8 cellular contexts compared by ENCODE assay signal in genomic region chr6:127342946-127343752, GRCh38. TPM values are rescaled to one million over a fixed set of nuclear protein-coding genes. Genes with fewer than 3 reads are reported as not detected.
DNase-seq lines count a peak whose midpoint lies in the region; ATAC-seq lines count a peak whose summit lies in the region.

A gene with protein sequence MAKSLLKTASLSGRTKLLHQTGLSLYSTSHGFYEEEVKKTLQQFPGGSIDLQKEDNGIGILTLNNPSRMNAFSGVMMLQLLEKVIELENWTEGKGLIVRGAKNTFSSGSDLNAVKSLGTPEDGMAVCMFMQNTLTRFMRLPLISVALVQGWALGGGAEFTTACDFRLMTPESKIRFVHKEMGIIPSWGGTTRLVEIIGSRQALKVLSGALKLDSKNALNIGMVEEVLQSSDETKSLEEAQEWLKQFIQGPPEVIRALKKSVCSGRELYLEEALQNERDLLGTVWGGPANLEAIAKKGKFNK (minus strand): TSS chr6:127343609. CDS start chr6:127331028, 12,581 bp downstream.

- H3K4me2 ChIP-seq in BLaER1, result peak within 1 kb of the TSS; percentile 88

- peak within 1 kb of the TSS; percentile 78 for H3K4me3 ChIP-seq in BLaER1

- ATAC-seq in GM19328 (IDR thresholded peaks at IDR 0.05; ENCODE audit: unreplicated experiment) (peak; percentile 69), HG03460 (IDR thresholded peaks at IDR 0.05; ENCODE audit: unreplicated experiment) (peak; percentile 78)

- no peaks in the 10 kb centered on the region for H3K27me3 ChIP-seq in BLaER1

- peaks cover 2% of the 10 kb centered on the region for H3K9me3 ChIP-seq in BLaER1

- peaks cover 32% of the 10 kb centered on the region for H4K20me1 ChIP-seq in BLaER1

- peak; percentile 91 for DNase-seq in NCI-H69 (lab: John Stamatoyannopoulos, UW)
- peak; percentile 60 to 68 for DNase-seq in activated CD4-positive, alpha-beta T cell treated with anti-CD3 and anti-CD28 coated beads, Interleukin-2, amount 50 U/mL, for 24 hours (ENCODE audit: low read depth in 1 of 2, low spot score in 1 of 2)
- DNase-seq in effector CD8-positive, alpha-beta T cell (lab: John Stamatoyannopoulos, UW), result peak; percentile 41
- DNase-seq in lung microvascular endothelial cell (ENCODE audit: low read depth in 2 of 2), result peak; percentile 76 to 83
- peak; percentile 51 to 58 (median 57) for DNase-seq in stimulated activated CD4-positive, alpha-beta T cell treated with anti-CD3 and anti-CD28 coated beads, TNF-alpha, amount 100 ng/mL, for 4 hours (ENCODE audit: low read depth in 3 of 3)

- H3K36me3 ChIP-seq in BLaER1, result peaks cover 13% of the 10 kb centered on the region; the same call in 1 of the 2 replicates

- H3K9ac ChIP-seq in BLaER1, result peak within 1 kb of the TSS; percentile 94

- H3K4me1 ChIP-seq in BLaER1, result peaks cover 36% of the 10 kb centered on the region

- H3K27ac ChIP-seq in BLaER1, result peak within 1 kb of the TSS; percentile 96

RNA-seq across cellular contexts. Expression of the gene that starts here (rescaled TPM):
- 32.5 and 36.2 TPM in 2 replicates for total RNA-seq in lung microvascular endothelial cell

Comparison
In these comparisons a context has a peak if more than half of its experiments do, and no peak if none do; other contexts are left out.
1. Peak in every context shown above with its lines: DNase-seq, ATAC-seq, H3K4me3 ChIP-seq and H3K27ac ChIP-seq.
2. DNase-seq: peak in every context shown above with its lines; median percentile 91 in NCI-H69; 80 in lung microvascular endothelial cell; 64 in activated CD4-positive, alpha-beta T cell treated with anti-CD3 and anti-CD28 coated beads, Interleukin-2, amount 50 U/mL, for 24 hours; 57 in stimulated activated CD4-positive, alpha-beta T cell treated with anti-CD3 and anti-CD28 coated beads, TNF-alpha, amount 100 ng/mL, for 4 hours; 41 in effector CD8-positive, alpha-beta T cell.